ENCODE assay signal across 1 cellular context in genomic region chr6:32189742-32190053, GRCh38.
TF ChIP-seq lines count a peak whose summit lies in the region.

No MANE protein-coding gene starts in this region.

TF ChIP-seq in HCT116, 20 proteins besides CTCF, POLR2A, EP300 and RAD21 (continued from another document):
- TF ChIP-seq FOSL1 (IDR thresholded peaks at IDR 0.05; ENCODE audit: low read depth) (no peak), CEBPB (IDR thresholded peaks at IDR 0.05; ENCODE audit: low read depth) (no peak), EGR1 (IDR thresholded peaks at IDR 0.05; ENCODE audit: low read depth) (no peak), SRF (IDR thresholded peaks at IDR 0.05; ENCODE audit: low read depth) (no peak), MAX (IDR thresholded peaks at IDR 0.05) (no peak), SIN3A (IDR thresholded peaks at IDR 0.05; ENCODE audit: low read depth) (no peak), REST (IDR thresholded peaks at IDR 0.05; ENCODE audit: low read depth) (no peak), POLR2AphosphoS5 (IDR thresholded peaks at IDR 0.05; ENCODE audit: low read depth, low read length) (no peak), YY1 (IDR thresholded peaks at IDR 0.05; ENCODE audit: extremely low read depth, insufficient replicate concordance, low read depth, low read length) (no peak)
